In genomic region chr10:35940067-35940989, GRCh38 we compare ENCODE assay signal across 12 cellular contexts.
DNase-seq lines count a peak whose midpoint lies in the region; ATAC-seq and TF ChIP-seq lines count a peak whose summit lies in the region.
"Had no signal": no experiment of that assay in that cellular context is flagged by ENCODE, and none has a peak within 500 bp of the region (broad histone marks: within the 10 kb centered on the region; RNA-seq: fewer than 3 reads in every experiment).

No MANE protein-coding gene starts in this region.

- H3K27ac Mint-ChIP-seq in T-cell: no peak overlapping the region

- no peaks in the 10 kb centered on the region for H3K27me3 Mint-ChIP-seq in T-cell

- TF ChIP-seq CTCF in fibroblast of mammary gland (conservative IDR thresholded peaks at IDR 0.05; ENCODE audit: control insufficient read depth, insufficient read depth, low read depth, low read length) (no peak), neural cell (IDR thresholded peaks at IDR 0.05; ENCODE audit: poor library complexity, severe bottlenecking) (no peak)

- H3K79me2 ChIP-seq in neural cell (replicated peaks; ENCODE audit: insufficient read depth, low read length): no peaks in the 10 kb centered on the region

- no peaks in the 10 kb centered on the region for H3K4me1 Mint-ChIP-seq in T-cell

- no peak overlapping the region for H2AFZ ChIP-seq in neural cell (ENCODE audit: low read depth, low read length)

- peak; percentile 35 for TF ChIP-seq RAD21 in neural cell (conservative IDR thresholded peaks at IDR 0.05)

- DNase-seq in D341Med (ENCODE audit: low spot score): peak; percentile 30
- peak; percentile 86 for DNase-seq in NCI-H2171 (lab: John Stamatoyannopoulos, UW)
- DNase-seq in fibroblast of mammary gland (ENCODE audit: low read depth): peak; percentile 53
- DNase-seq in T-cell: no peak
- no peak for DNase-seq in activated CD4-positive, alpha-beta T cell treated with anti-CD3 and anti-CD28 coated beads for 48 hours
- DNase-seq: activated T-cell treated with anti-CD3 and anti-CD28 coated beads, Interleukin-2, amount 50 U/mL, for 48 hours; Peyer's patch had no signal

- H3F3A ChIP-seq in neural cell (ENCODE audit: insufficient read depth, low read length, poor library complexity, severe bottlenecking): no peaks in the 10 kb centered on the region

- H4K20me1 ChIP-seq in neural cell (ENCODE audit: insufficient read depth): no peaks in the 10 kb centered on the region
- H4K20me1 ChIP-seq: BLaER1 had no signal

- POLR2A ChIA-PET in T-cell (lab: Charles Lee): interaction anchor here in 1 of 2 donors (0.6 kb wide), 1 partner anchor 44 kb away, joined by 4 read pairs; no protein-coding TSS in a partner anchor

- ATAC-seq in T-cell (replicated peaks in 1 of 4): no peak
- ATAC-seq in HG02938 (IDR thresholded peaks at IDR 0.05; ENCODE audit: unreplicated experiment): no peak
- no peak for ATAC-seq in HG03521 (IDR thresholded peaks at IDR 0.05; ENCODE audit: unreplicated experiment)
- ATAC-seq: HCT116 had no signal

- TF ChIP-seq EP300 in neural cell (conservative IDR thresholded peaks at IDR 0.05; ENCODE audit: poor library complexity, severe bottlenecking): peak; percentile 99

- H3K9me3 ChIP-seq in neural cell (ENCODE audit: low read length): no peaks in the 10 kb centered on the region
- H3K9me3 ChIP-seq: BLaER1, Peyer's patch had no signal

- no peaks in the 10 kb centered on the region for H3K9me2 ChIP-seq in neural cell (ENCODE audit: insufficient read depth, low read length)

- peaks cover 3 to 18% (median 10%) of the 10 kb centered on the region in 3 donors for H3K9me3 Mint-ChIP-seq in T-cell

- H3K4me3 ChIP-seq in fibroblast of mammary gland (ENCODE audit: control insufficient read depth, low read depth, low read length) (no peak overlapping the region), neural cell (ENCODE audit: low read length) (peak overlapping the region; percentile 50)
- H3K4me3 ChIP-seq: BLaER1, Peyer's patch had no signal

- no peaks in the 10 kb centered on the region for H3K27me3 ChIP-seq in neural cell (ENCODE audit: insufficient read depth, low read depth, low read length)
- H3K27me3 ChIP-seq: BLaER1, Peyer's patch had no signal

- CTCF ChIA-PET in T-cell (lab: Charles Lee): no interaction called here

- H3K36me3 Mint-ChIP-seq in T-cell: no peaks in the 10 kb centered on the region

- H3K36me3 ChIP-seq in neural cell (ENCODE audit: insufficient read depth, low read length): no peaks in the 10 kb centered on the region
- H3K36me3 ChIP-seq: BLaER1, Peyer's patch had no signal

- H3K4me3 Mint-ChIP-seq in T-cell: no peak overlapping the region

- H3K27ac ChIP-seq in neural cell (ENCODE audit: low read length): no peak overlapping the region
- H3K27ac ChIP-seq: BLaER1 had no signal

- no peak overlapping the region for H3K9ac ChIP-seq in neural cell (ENCODE audit: low read length)
- H3K9ac ChIP-seq: BLaER1 had no signal

- peak overlapping the region; percentile 3 for H3K4me2 ChIP-seq in neural cell (ENCODE audit: low read length)
- H3K4me2 ChIP-seq: BLaER1 had no signal

TF ChIP-seq in neural cell, 6 proteins besides CTCF, POLR2A, EP300 and RAD21:
- TF ChIP-seq POLR2AphosphoS5 (IDR thresholded peaks at IDR 0.05): peak; percentile 94
- peak; percentile 58 for TF ChIP-seq REST (IDR thresholded peaks at IDR 0.05; ENCODE audit: borderline replicate concordance)
- TF ChIP-seq SMC3 (conservative IDR thresholded peaks at IDR 0.05; ENCODE audit: poor library complexity): peak; percentile 24
- no peak for TF ChIP-seq MXI1 (conservative IDR thresholded peaks at IDR 0.05; ENCODE audit: poor library complexity, severe bottlenecking)
- TF ChIP-seq TAF1 (IDR thresholded peaks at IDR 0.05; ENCODE audit: low read depth): no peak

Comparison
In these comparisons a context has a peak if more than half of its experiments do, and no peak if none do; other contexts are left out.
1. DNase-seq: peak in D341Med (single experiment), NCI-H2171 (single experiment) and fibroblast of mammary gland (single experiment); none in T-cell (0 of 34) and activated CD4-positive, alpha-beta T cell treated with anti-CD3 and anti-CD28 coated beads for 48 hours (single experiment).